Comparison of ENCODE assay signal across 9 cellular contexts in the genomic region with DNA sequence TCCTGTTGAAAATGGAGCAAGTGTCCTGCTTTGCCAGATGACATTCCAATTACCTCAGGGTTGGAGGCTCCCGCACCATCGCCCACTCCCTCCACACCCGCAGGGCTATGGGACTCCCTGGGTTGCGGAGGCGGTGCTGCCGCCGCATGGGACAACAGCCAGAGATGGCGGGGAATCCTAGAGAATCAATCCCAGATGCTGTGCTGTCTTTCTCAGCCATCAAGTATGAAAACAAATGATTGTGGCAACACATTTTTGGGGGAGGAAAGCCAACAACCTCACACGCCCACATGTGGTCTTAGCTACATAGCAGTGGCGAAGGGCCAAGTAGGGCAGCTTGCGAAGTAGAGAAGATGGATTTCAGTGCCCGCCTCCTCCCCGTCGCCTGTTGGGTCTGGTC. TPM values are rescaled to one million over a fixed set of nuclear protein-coding genes. Genes with fewer than 3 reads are reported as not detected.
DNase-seq lines count a peak whose midpoint lies in the region; ATAC-seq and TF ChIP-seq lines count a peak whose summit lies in the region.
"Had no signal": no experiment of that assay in that cellular context is flagged by ENCODE, and none has a peak within 500 bp of the region (broad histone marks: within the 10 kb centered on the region; RNA-seq: fewer than 3 reads in every experiment).

No MANE protein-coding gene starts in this region.

- H3K36me3 Mint-ChIP-seq in activated CD4-positive, alpha-beta T cell treated with anti-CD3 and anti-CD28 coated beads for 36 hours (ENCODE audit: low read depth): no peaks in the 10 kb centered on the region

- ATAC-seq in activated CD4-positive, alpha-beta T cell treated with anti-CD3 and anti-CD28 coated beads for 36 hours: no peak
- ATAC-seq in stimulated activated naive CD8-positive, alpha-beta T cell treated with anti-CD3 and anti-CD28 coated beads, Interleukin-15, Interleukin-2, amounts not matched to agents 100 U/mL and 50 U/mL, for 24 hours: peak; percentile 39
- no peak for ATAC-seq in HG02840 (IDR thresholded peaks at IDR 0.05; ENCODE audit: low FRiP score, unreplicated experiment)

- 44% methylated on average over 10 of the region's 14 CpGs for WGBS in esophagus muscularis mucosa

- H3K4me3 Mint-ChIP-seq in activated CD4-positive, alpha-beta T cell treated with anti-CD3 and anti-CD28 coated beads for 36 hours: no peak overlapping the region

- no peaks in the 10 kb centered on the region for H3K4me1 ChIP-seq in esophagus muscularis mucosa

- no peak overlapping the region for H3K27ac Mint-ChIP-seq in activated CD4-positive, alpha-beta T cell treated with anti-CD3 and anti-CD28 coated beads for 36 hours

- peaks cover 0 to 4% (median 0%) of the 10 kb centered on the region in 4 donors for H3K27me3 ChIP-seq in esophagus muscularis mucosa

- peak; percentile 27 for DNase-seq in activated CD4-positive, alpha-beta T cell treated with anti-CD3 and anti-CD28 coated beads for 36 hours
- no peak for DNase-seq in activated CD4-positive, alpha-beta T cell treated with anti-CD3 and anti-CD28 coated beads for 48 hours
- DNase-seq in T1000 (lab: John Stamatoyannopoulos, UW): peak; percentile 4
- DNase-seq in fibroblast of the aortic adventitia (ENCODE audit: low read depth): peak; percentile 97
- DNase-seq in stimulated activated naive CD8-positive, alpha-beta T cell treated with anti-CD3 and anti-CD28 coated beads, Interleukin-15, Interleukin-2, amounts not matched to agents 100 U/mL and 50 U/mL, for 24 hours: peak; percentile 41
- DNase-seq in esophagus muscularis mucosa (ENCODE audit: extremely low spot score): no peak
- DNase-seq in cortex of kidney (lab: John Stamatoyannopoulos, UW): no peak
- DNase-seq: midbrain had no signal

- no peak for TF ChIP-seq POLR2A in esophagus muscularis mucosa (IDR thresholded peaks at IDR 0.05; ENCODE audit: low read depth)

- POLR2A ChIA-PET in activated CD4-positive, alpha-beta T cell treated with anti-CD3 and anti-CD28 coated beads for 36 hours (lab: Charles Lee): no interaction called here

- TF ChIP-seq CTCF in fibroblast of the aortic adventitia (IDR thresholded peaks at IDR 0.05; ENCODE audit: insufficient read depth, low read length): no peak
- no peak for TF ChIP-seq CTCF in esophagus muscularis mucosa (IDR thresholded peaks at IDR 0.05)

- CTCF ChIA-PET in activated CD4-positive, alpha-beta T cell treated with anti-CD3 and anti-CD28 coated beads for 36 hours (lab: Charles Lee): interaction anchor here (0.6 to 2.1 kb wide), 3 partner anchors 10 to 308 kb away, joined by 3 to 7 read pairs (median 3); no protein-coding TSS in a partner anchor

- intact Hi-C loops in activated CD4-positive, alpha-beta T cell treated with anti-CD3 and anti-CD28 coated beads for 36 hours (cut with DNase I, micrococcal nuclease): no loop called here
- intact Hi-C loops in esophagus muscularis mucosa (cut with DNase I): no loop called here

- no peak overlapping the region for H3K27ac ChIP-seq in esophagus muscularis mucosa (replicated peaks in 1 of 4)

- TF ChIP-seq EP300 in esophagus muscularis mucosa (IDR thresholded peaks at IDR 0.05): no peak

- H3K4me1 Mint-ChIP-seq in activated CD4-positive, alpha-beta T cell treated with anti-CD3 and anti-CD28 coated beads for 36 hours: peaks cover 24% of the 10 kb centered on the region

- H3K36me3 ChIP-seq in esophagus muscularis mucosa: no peaks in the 10 kb centered on the region

- H3K4me3 ChIP-seq in fibroblast of the aortic adventitia (ENCODE audit: low read depth, low read length): peak overlapping the region; percentile 33
- H3K4me3 ChIP-seq in esophagus muscularis mucosa: peak overlapping the region in 1 of 4 donors; percentile 35

- no peaks in the 10 kb centered on the region for H3K9me3 ChIP-seq in esophagus muscularis mucosa

- H3K9me3 Mint-ChIP-seq in activated CD4-positive, alpha-beta T cell treated with anti-CD3 and anti-CD28 coated beads for 36 hours (ENCODE audit: low read depth): no peaks in the 10 kb centered on the region

- H3K27me3 Mint-ChIP-seq in activated CD4-positive, alpha-beta T cell treated with anti-CD3 and anti-CD28 coated beads for 36 hours: peaks cover 9% of the 10 kb centered on the region

RNA-seq across cellular contexts. Expression of a gene that starts 46.7 kb away (rescaled TPM):
- total RNA-seq in activated CD4-positive, alpha-beta T cell treated with anti-CD3 and anti-CD28 coated beads for 36 hours: not detected
- total RNA-seq in fibroblast of the aortic adventitia (ENCODE audit: low replicate concordance): 0.72 and 0.74 TPM in 2 replicates
- under 1 TPM in 2 of 4 donors, not detected in 2; 0.17 to 0.29 TPM for total RNA-seq in esophagus muscularis mucosa

Comparison
In these comparisons a context has a peak if more than half of its experiments do, and no peak if none do; other contexts are left out.
1. DNase-seq: peak in activated CD4-positive, alpha-beta T cell treated with anti-CD3 and anti-CD28 coated beads for 36 hours (single experiment), T1000 (single experiment), fibroblast of the aortic adventitia (single experiment) and stimulated activated naive CD8-positive, alpha-beta T cell treated with anti-CD3 and anti-CD28 coated beads, Interleukin-15, Interleukin-2, amounts not matched to agents 100 U/mL and 50 U/mL, for 24 hours (single experiment); none in activated CD4-positive, alpha-beta T cell treated with anti-CD3 and anti-CD28 coated beads for 48 hours (single experiment), esophagus muscularis mucosa (single experiment) and cortex of kidney (single experiment).